ENCODE assay signal across 11 cellular contexts in the genomic region with DNA sequence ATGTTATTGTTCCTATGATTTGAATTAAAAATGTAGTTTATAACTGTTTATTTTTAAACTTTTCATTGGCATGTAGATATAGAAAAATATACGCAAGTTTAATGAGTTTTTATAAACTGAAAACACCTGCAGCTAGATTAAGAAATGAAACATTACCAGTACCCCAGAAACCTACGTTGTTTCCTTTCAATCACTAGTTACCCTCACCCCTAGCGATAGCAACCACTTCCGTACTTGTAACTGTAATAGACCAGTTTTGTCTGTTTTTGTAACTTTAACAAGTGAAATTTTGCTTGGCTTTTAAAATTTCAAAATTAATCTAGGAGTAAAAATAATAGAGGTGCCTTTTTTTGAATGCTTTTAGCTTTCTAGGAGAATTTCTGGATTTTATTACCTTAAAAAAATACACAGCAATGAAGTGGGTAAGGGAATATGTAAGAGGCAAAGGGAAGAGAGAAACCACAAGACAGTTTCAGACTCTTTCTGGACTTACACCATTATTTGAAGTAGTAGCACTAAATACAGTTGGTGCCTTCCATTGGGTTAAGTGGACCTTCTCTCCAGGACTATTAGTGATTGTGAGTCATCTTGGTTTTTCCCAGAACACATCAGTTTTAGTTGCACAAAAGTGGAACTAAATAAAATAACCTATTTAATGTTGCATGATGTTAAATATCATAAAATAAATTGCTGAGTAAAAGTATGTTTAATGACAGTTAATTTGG. TPM values are rescaled to one million over a fixed set of nuclear protein-coding genes. Genes with fewer than 3 reads are reported as not detected.
DNase-seq lines count a peak whose midpoint lies in the region; ATAC-seq, FAIRE-seq and TF ChIP-seq lines count a peak whose summit lies in the region.
"Had no signal": no experiment of that assay in that cellular context is flagged by ENCODE, and none has a peak within 500 bp of the region (broad histone marks: within the 10 kb centered on the region; RNA-seq: fewer than 3 reads in every experiment).

No MANE protein-coding gene starts in this region.

- DNase-seq in D721Med (ENCODE audit: insufficient read length, low spot score) (no peak), RPMI7951 (ENCODE audit: low read depth) (peak; percentile 27), glomerular visceral epithelial cell (ENCODE audit: extremely low spot score) (peak; percentile 29), H7 (no peak), NCI-H1092 treated with DMSO at 0.1 percent for 48 hours (lab: John Stamatoyannopoulos, UW) (no peak)
- DNase-seq: glutamatergic neuron, SK-N-SH had no signal

- H3K27me3 ChIP-seq in H7 (ENCODE audit: control insufficient read depth, insufficient read depth, low read length), result no peaks in the 10 kb centered on the region

- TF ChIP-seq CTCF in D721Med (IDR thresholded peaks at IDR 0.05; ENCODE audit: insufficient read depth, missing control alignments), result no peak

- peak; percentile 32 for FAIRE-seq in D721Med (lab: Jason Lieb, UNC)

- ATAC-seq in GM21737 (IDR thresholded peaks at IDR 0.05; ENCODE audit: unreplicated experiment) (peak; percentile 57), HG03159 (IDR thresholded peaks at IDR 0.05; ENCODE audit: unreplicated experiment) (no peak), HG03039 (IDR thresholded peaks at IDR 0.05; ENCODE audit: unreplicated experiment) (no peak)

- peaks cover 58% of the 10 kb centered on the region for H3K36me3 ChIP-seq in H7 (replicated peaks; ENCODE audit: control insufficient read depth, insufficient read depth, low read length)

- no peak overlapping the region for H3K4me3 ChIP-seq in H7 (ENCODE audit: insufficient read depth, low read depth, low read length)
- H3K4me3 ChIP-seq: skin epidermis had no signal

RNA-seq across cellular contexts. Expression of gene NAT10, which starts 18.7 kb away (rescaled TPM):
- total RNA-seq in RPMI7951 (2014; rRNA removed; shearing (Covaris generic)), result 19.2 and 20.7 TPM in 2 replicates
- 50.2 and 55.5 TPM in 2 replicates for total RNA-seq in H7 (2014; rRNA removed; shearing (Covaris generic))

RNA-seq across cellular contexts. Expression of gene CAPRIN1, which starts 35.2 kb away (rescaled TPM):
- 139 and 165 TPM in 2 replicates for total RNA-seq in RPMI7951 (2014; rRNA removed; shearing (Covaris generic))
- 178 and 231 TPM in 2 replicates for total RNA-seq in H7 (2014; rRNA removed; shearing (Covaris generic))

Comparison
In these comparisons a context has a peak if more than half of its experiments do, and no peak if none do; other contexts are left out.
1. DNase-seq: peak in RPMI7951 (single experiment) and glomerular visceral epithelial cell (single experiment); none in D721Med (single experiment), H7 (single experiment) and NCI-H1092 treated with DMSO at 0.1 percent for 48 hours (single experiment).